1 cellular context compared by ENCODE assay signal in the genomic region with DNA sequence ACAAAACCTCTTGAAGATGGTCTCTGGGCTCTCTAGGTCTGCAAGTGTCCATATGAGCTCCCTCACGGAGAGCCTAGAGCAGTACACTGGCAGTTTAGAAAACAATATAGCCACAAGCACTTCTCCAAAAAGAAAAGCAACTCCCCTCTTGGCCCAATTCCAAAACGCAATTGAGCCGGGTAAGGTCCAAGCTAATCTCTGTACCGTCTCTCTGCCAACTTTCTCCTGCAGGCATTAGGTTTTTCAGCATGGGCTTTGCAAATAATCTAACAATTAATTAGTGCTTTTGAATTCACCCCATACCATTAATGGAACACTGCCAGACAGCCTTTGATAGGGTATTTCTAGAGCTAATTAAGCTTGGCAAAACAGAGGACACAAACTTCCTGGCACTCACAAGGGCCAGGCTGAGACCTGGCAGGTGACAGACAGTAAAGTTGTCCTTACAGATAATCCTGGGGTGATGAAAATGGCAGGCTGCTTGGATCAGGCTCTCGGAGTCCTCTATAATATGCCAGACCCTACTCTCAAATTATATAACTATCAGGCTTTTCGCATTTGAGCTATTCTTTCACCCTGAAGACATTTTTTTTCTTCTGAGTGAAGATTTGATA.
TF ChIP-seq lines count a peak whose summit lies in the region.

No MANE protein-coding gene starts in this region.

TF ChIP-seq in HepG2, 621 proteins besides CTCF, POLR2A, EP300 and RAD21 (continued from another document):
- no peak for TF ChIP-seq ZNF800 (CRISPR knock-in tag; IDR thresholded peaks at IDR 0.05)
- TF ChIP-seq TFE3 (CRISPR knock-in tag; IDR thresholded peaks at IDR 0.05) = no peak
- peak; percentile 66 for TF ChIP-seq NFIC (IDR thresholded peaks at IDR 0.05; ENCODE audit: low read length)
